In genomic region chr1:91857557-91858239, GRCh38 we compare ENCODE assay signal across 29 cellular contexts. TPM values are rescaled to one million over a fixed set of nuclear protein-coding genes. Genes with fewer than 3 reads are reported as not detected.
DNase-seq lines count a peak whose midpoint lies in the region; ATAC-seq, FAIRE-seq and TF ChIP-seq lines count a peak whose summit lies in the region.
"Had no signal": no experiment of that assay in that cellular context is flagged by ENCODE, and none has a peak within 500 bp of the region (broad histone marks: within the 10 kb centered on the region; RNA-seq: fewer than 3 reads in every experiment).

No MANE protein-coding gene starts in this region.

- in situ Hi-C loops in K562 (cut with MboI): no loop called here

- no peaks in the 10 kb centered on the region; a peak in 1 of 3 replicates for H3K36me3 ChIP-seq in HEK293 (ENCODE audit: control insufficient read depth in 2 of 2, insufficient read depth in 1 of 2, low read length in 2 of 2)
- peaks cover 19% of the 10 kb centered on the region; the same call in 1 of the 3 replicates for H3K36me3 ChIP-seq in K562 (ENCODE audit: control insufficient read depth, insufficient read depth, low read length)
- H3K36me3 ChIP-seq in ovary: no peaks in the 10 kb centered on the region
- H3K36me3 ChIP-seq: BE2C; BLaER1 treated with 17β-estradiol and CSF1 and Interleukin-3, amounts not matched to agents 10 nM and 100 nM had no signal

- no peak overlapping the region for H2AFZ ChIP-seq in K562 (ENCODE audit: low read depth, low read length)
- H2AFZ ChIP-seq: GM23248 had no signal

- H3K4me1 ChIP-seq in HEK293 (ENCODE audit: control insufficient read depth, insufficient read depth, low read length): peaks cover 6% of the 10 kb centered on the region
- no peaks in the 10 kb centered on the region for H3K4me1 ChIP-seq in K562 (replicated peaks in 1 of 2; ENCODE audit: control insufficient read depth in 2 of 2, insufficient read depth in 2 of 2, low read length in 2 of 2)
- H3K4me1 ChIP-seq in ovary (ENCODE audit: insufficient read depth): peaks cover 2% of the 10 kb centered on the region
- H3K4me1 ChIP-seq: A549, BE2C had no signal

- H3K27me3 ChIP-seq in K562 (ENCODE audit: control insufficient read depth in 2 of 2, insufficient read depth in 2 of 2, low read length in 2 of 2) (no peaks in the 10 kb centered on the region), ovary (no peaks in the 10 kb centered on the region)
- H3K27me3 ChIP-seq: BE2C; BLaER1 treated with 17β-estradiol and CSF1 and Interleukin-3, amounts not matched to agents 10 nM and 100 nM had no signal

- DNase-seq in K562 (ENCODE audit: extremely low read depth in 1 of 4, low spot score in 3 of 4): no peak
- no peak for DNase-seq in effector memory CD8-positive, alpha-beta T cell
- DNase-seq in natural killer cell: no peak
- no peak for DNase-seq in ovary
- no peak for DNase-seq in SKM-1 (lab: John Stamatoyannopoulos, UW; ENCODE audit: unreplicated experiment)
- DNase-seq: 8988T; ACHN; AML-193; BE2C; CD4-positive, alpha-beta T cell; CD8-positive, alpha-beta memory T cell; DMS 273 treated with DMSO at 0.1 percent for 48 hours; DMS79; EL; GDM1; GM23248; H7; HFFc6 had no signal

- intact Hi-C loops in K562 (cut with micrococcal nuclease) (no loop called here), natural killer cell (cut with micrococcal nuclease) (no loop called here), ovary (cut with DNase I) (no loop called here)

- POLR2A ChIA-PET in HEK293 (lab: Yijun Ruan, JAX) (no interaction called here), K562 (lab: Yijun Ruan, JAX) (interaction anchor here (1.3 kb wide), 1 partner anchor 10 kb away, joined by 3 read pairs; no protein-coding TSS in a partner anchor)

- H3K27ac ChIP-seq in HEK293 (ENCODE audit: extremely low read depth, low read depth, low read length) (no peak overlapping the region), K562 (ENCODE audit: extremely low read depth, low read depth, low read length) (no peak overlapping the region), ovary (no peak overlapping the region)
- H3K27ac ChIP-seq: A549; BLaER1 treated with 17β-estradiol and CSF1 and Interleukin-3, amounts not matched to agents 10 nM and 100 nM; GM23248 had no signal

- TF ChIP-seq POLR2A in K562 (conservative IDR thresholded peaks at IDR 0.05) (no peak), ovary (IDR thresholded peaks at IDR 0.05) (no peak)

- 61% methylated on average over 2 of the region's 2 CpGs for WGBS in K562 (ENCODE audit: insufficient coverage, low coverage, missing lambda C conversion rate)
- WGBS in ovary, 3 donors: 82 to 85% (median 83%) methylated on average over 2 of the region's 2 CpGs

- no peaks in the 10 kb centered on the region for H3K9me1 ChIP-seq in K562 (ENCODE audit: control insufficient read depth, insufficient read depth, low read length)

- H3K4me1 Mint-ChIP-seq in effector memory CD8-positive, alpha-beta T cell (ENCODE audit: low read depth in 2 of 2): peaks cover 11 to 46% of the 10 kb centered on the region in 2 donors
- peaks cover 61 to 63% of the 10 kb centered on the region in 2 donors for H3K4me1 Mint-ChIP-seq in natural killer cell
- H3K4me1 Mint-ChIP-seq: CD14-positive monocyte had no signal

- no peak overlapping the region for H3K4me3 Mint-ChIP-seq in effector memory CD8-positive, alpha-beta T cell
- no peak overlapping the region for H3K4me3 Mint-ChIP-seq in natural killer cell
- H3K4me3 Mint-ChIP-seq: CD14-positive monocyte; CD4-positive, alpha-beta T cell; CD8-positive, alpha-beta memory T cell; HFFc6 had no signal

- no peaks in the 10 kb centered on the region for H4K20me1 ChIP-seq in K562 (replicated peaks; ENCODE audit: control insufficient read depth, insufficient read depth, low read length)
- H4K20me1 ChIP-seq: BLaER1 treated with 17β-estradiol and CSF1 and Interleukin-3, amounts not matched to agents 10 nM and 100 nM had no signal

- H3K27ac Mint-ChIP-seq in effector memory CD8-positive, alpha-beta T cell: peak overlapping the region; percentile 75 to 77
- H3K27ac Mint-ChIP-seq in natural killer cell: peak overlapping the region; percentile 83 to 85
- H3K27ac Mint-ChIP-seq: CD14-positive monocyte; CD4-positive, alpha-beta T cell; HFFc6 had no signal

- H3K4me3 ChIP-seq in HEK293 (ENCODE audit: low read depth, low read length) (no peak overlapping the region), K562 (no peak overlapping the region), ovary (no peak overlapping the region)
- H3K4me3 ChIP-seq: A549; BLaER1 treated with 17β-estradiol and CSF1 and Interleukin-3, amounts not matched to agents 10 nM and 100 nM; GM12878; GM23248 had no signal

- H3K9ac ChIP-seq in K562 (ENCODE audit: insufficient read depth in 1 of 2, low read depth in 2 of 2, low read length in 2 of 2): no peak overlapping the region
- H3K9ac ChIP-seq: BLaER1 treated with 17β-estradiol and CSF1 and Interleukin-3, amounts not matched to agents 10 nM and 100 nM; GM23248 had no signal

- CTCF ChIA-PET in HEK293 (lab: Yijun Ruan, JAX): no interaction called here
- CTCF ChIA-PET in K562 (lab: Yijun Ruan, JAX; ENCODE audit: low intra/inter-chr PET ratio): no interaction called here

- H3K9me3 Mint-ChIP-seq in effector memory CD8-positive, alpha-beta T cell: no peaks in the 10 kb centered on the region
- H3K9me3 Mint-ChIP-seq in natural killer cell: no peaks in the 10 kb centered on the region
- H3K9me3 Mint-ChIP-seq: CD4-positive, alpha-beta T cell; HFFc6 had no signal

- TF ChIP-seq CTCF in HEK293 (tag by site-specific recombination; IDR thresholded peaks at IDR 0.05) (no peak), K562 (IDR thresholded peaks at IDR 0.05 in 2 of 3, conservative IDR thresholded peaks at IDR 0.05 in 1 of 3; ENCODE audit: insufficient read depth in 2 of 3, low read depth in 1 of 3, low read length in 3 of 3) (no peak), natural killer cell (IDR thresholded peaks at IDR 0.05) (no peak), ovary (IDR thresholded peaks at IDR 0.05) (no peak)

- TF ChIP-seq EP300 in K562 (IDR thresholded peaks at IDR 0.05; ENCODE audit: low read length) (no peak), ovary (IDR thresholded peaks at IDR 0.05) (no peak)

- no peaks in the 10 kb centered on the region for H3K27me3 Mint-ChIP-seq in effector memory CD8-positive, alpha-beta T cell
- no peaks in the 10 kb centered on the region for H3K27me3 Mint-ChIP-seq in natural killer cell (ENCODE audit: low read depth in 2 of 2)
- H3K27me3 Mint-ChIP-seq: CD4-positive, alpha-beta T cell had no signal

- H3K36me3 Mint-ChIP-seq in effector memory CD8-positive, alpha-beta T cell (ENCODE audit: insufficient read depth): peaks cover 75% of the 10 kb centered on the region
- H3K36me3 Mint-ChIP-seq in natural killer cell: no peaks in the 10 kb centered on the region
- H3K36me3 Mint-ChIP-seq: CD14-positive monocyte had no signal

- no peak for FAIRE-seq in K562 (lab: Jason Lieb, UNC)
- FAIRE-seq: A549, D721Med, GM12878, GM19239, H1 had no signal

- no peak overlapping the region for H3K4me2 ChIP-seq in K562 (ENCODE audit: insufficient read depth, low read length)
- H3K4me2 ChIP-seq: A549; BLaER1 treated with 17β-estradiol and CSF1 and Interleukin-3, amounts not matched to agents 10 nM and 100 nM had no signal

- ATAC-seq in K562 (no peak), natural killer cell (no peak), HG03432 (IDR thresholded peaks at IDR 0.05; ENCODE audit: unreplicated experiment) (no peak), HG03135 (IDR thresholded peaks at IDR 0.05; ENCODE audit: unreplicated experiment) (no peak)
- no peak for ATAC-seq in effector memory CD8-positive, alpha-beta T cell (replicated peaks)
- ATAC-seq: A549, GM12878, HCT116 had no signal

- H3K9me3 ChIP-seq in HEK293 (ENCODE audit: control insufficient read depth, insufficient read depth, low read depth, low read length): no peaks in the 10 kb centered on the region
- H3K9me3 ChIP-seq in K562 (replicated peaks; ENCODE audit: control insufficient read depth, insufficient read depth, low read depth, low read length): no peaks in the 10 kb centered on the region
- H3K9me3 ChIP-seq in ovary: no peaks in the 10 kb centered on the region
- H3K9me3 ChIP-seq: A549, BE2C had no signal

- no TSS peak for BruUV-seq in K562 (replicated peaks; lab: Mats Ljungman, UMichigan)

- H3K79me2 ChIP-seq in K562 (ENCODE audit: control insufficient read depth, insufficient read depth, low read length): no peaks in the 10 kb centered on the region

- TF ChIP-seq RAD21 in K562 (CRISPR knock-in tag; conservative IDR thresholded peaks at IDR 0.05 in 1 of 2, IDR thresholded peaks at IDR 0.05 in 1 of 2): no peak

TF ChIP-seq in HEK293, 187 proteins besides CTCF, POLR2A, EP300 and RAD21:
- TF ChIP-seq ZNF664 (tag by site-specific recombination; IDR thresholded peaks at IDR 0.05): no peak
- TF ChIP-seq ZNF121 (tag by site-specific recombination; IDR thresholded peaks at IDR 0.05): peak; percentile 82
- TF ChIP-seq ZNF768 (tag by site-specific recombination; IDR thresholded peaks at IDR 0.05): peak; percentile 75; the same call in 1 of the 2 replicates

TF ChIP-seq in K562, 482 proteins besides CTCF, POLR2A, EP300 and RAD21 (continues in another document):
- TF ChIP-seq ZNF121 (CRISPR knock-in tag; conservative IDR thresholded peaks at IDR 0.05) (peak; percentile 94), ELF1 (tag; IDR thresholded peaks at IDR 0.05) (no peak)

RNA-seq across cellular contexts. Expression of gene TGFBR3, which starts 28.3 kb away (rescaled TPM):
- total RNA-seq in K562 (2011; cell fraction: chromatin; rRNA removed; ENCODE audit: low replicate concordance): 43.1 and 60.3 TPM in 2 replicates
- total RNA-seq in K562 (2011; cell fraction: nucleolus; rRNA removed): 42.9 and 43.6 TPM in 2 replicates
- total RNA-seq in K562 (2011; cell fraction: nucleoplasm; rRNA removed): 48.7 and 58.8 TPM in 2 replicates
- total RNA-seq in K562 (2014; rRNA removed) (13.8 and 14.1 TPM in 2 replicates), K562 (2014; rRNA removed; fragmentation: Illumina TruSeq; extraction: Trizol) (15.1 and 15.6 TPM in 2 replicates), K562 (2015; rRNA removed; fragmentation: Illumina TruSeq; extraction: Trizol) (15.3 and 16.4 TPM in 2 replicates), K562 (2021) (18.6 and 19.9 TPM in 2 replicates), natural killer cell (100 to 1,000 TPM; 225 to 274 (median 243) TPM), ovary (100 to 1,000 TPM in 6 of 7 donors, 10 to 100 TPM in 1; 92.4 to 442 (median 174) TPM)
- polyA plus RNA-seq in K562 (2011; rRNA removed) (14.8 and 16.9 TPM in 2 replicates), K562 (2014; fragmentation: Illumina TruSeq; extraction: Trizol) (22.9 and 32.4 TPM in 2 replicates), K562 (2014; fragmentation: Nextera tagmentation; extraction: Ambion mirVana) (1 to 10 TPM; 3.6 to 4.3 TPM), K562 (2014; rRNA removed) (7.5 and 9.1 TPM in 2 replicates), ovary (100 to 1,000 TPM; 102 to 142 TPM)
- 12.3 and 15.5 TPM in 2 replicates for polyA plus RNA-seq in K562 (2011; cell fraction: cytosol; rRNA removed)
- polyA plus RNA-seq in K562 (2011; cell fraction: nucleus; rRNA removed): 13.4 and 16.7 TPM in 2 replicates
- polyA plus RNA-seq in K562 (2012): 13.6 and 14.0 TPM in 2 replicates
- polyA minus RNA-seq in K562 (2011; rRNA and poly(A)+ RNA removed): 42.2 and 54.3 TPM in 2 replicates
- polyA minus RNA-seq in K562 (2011; cell fraction: cytosol; rRNA and poly(A)+ RNA removed): 20.2 and 22.8 TPM in 2 replicates
- polyA minus RNA-seq in K562 (2011; cell fraction: nucleus; rRNA and poly(A)+ RNA removed): 18.8 and 26.4 TPM in 2 replicates

Comparison
In these comparisons a context has a peak if more than half of its experiments do, and no peak if none do; other contexts are left out.
1. Of the 44 proteins assayed by ChIP-seq in both K562 and HEK293: peak only in K562: none; only in HEK293: none; in both: ZNF121; in neither: 43.